In genomic region chr11:64008283-64008931, GRCh38 we compare ENCODE assay signal across 14 cellular contexts. TPM values are rescaled to one million over a fixed set of nuclear protein-coding genes. Genes with fewer than 3 reads are reported as not detected.
DNase-seq lines count a peak whose midpoint lies in the region; ATAC-seq, FAIRE-seq and TF ChIP-seq lines count a peak whose summit lies in the region.
"Had no signal": no experiment of that assay in that cellular context is flagged by ENCODE, and none has a peak within 500 bp of the region (broad histone marks: within the 10 kb centered on the region; RNA-seq: fewer than 3 reads in every experiment).

No MANE protein-coding gene starts in this region.

- peak overlapping the region; percentile 74 for H2AFZ ChIP-seq in astrocyte (ENCODE audit: low read depth, low read length)

- peaks cover 53% of the 10 kb centered on the region for H3K27me3 Mint-ChIP-seq in astrocyte (ENCODE audit: low read depth, unreplicated experiment)

- H3K9ac ChIP-seq in astrocyte (ENCODE audit: low read length), result no peak overlapping the region

- H3K4me3 Mint-ChIP-seq in astrocyte (ENCODE audit: unreplicated experiment), result no peak overlapping the region
- H3K4me3 Mint-ChIP-seq: activated CD4-positive, alpha-beta T cell treated with anti-CD3 and anti-CD28 coated beads, Interleukin-2, amount 10 ng/mL, durations not matched to agents 7 days and 5 days had no signal

- H3K4me1 ChIP-seq in cardiac muscle cell (ENCODE audit: low read depth) (peaks cover 4% of the 10 kb centered on the region), astrocyte (ENCODE audit: insufficient read depth, low read length) (peaks cover 13% of the 10 kb centered on the region), mesodermal cell (ENCODE audit: control insufficient read depth, insufficient read depth, low read length, poor library complexity, severe bottlenecking) (peaks cover 12% of the 10 kb centered on the region), testis (peaks cover 15% of the 10 kb centered on the region)

- H3K9me3 Mint-ChIP-seq in astrocyte (ENCODE audit: unreplicated experiment), result peaks cover 2% of the 10 kb centered on the region

- no peaks in the 10 kb centered on the region for H3K9me3 ChIP-seq in cardiac muscle cell (ENCODE audit: low read depth)
- no peaks in the 10 kb centered on the region for H3K9me3 ChIP-seq in astrocyte (ENCODE audit: insufficient read depth, low read depth, low read length)
- H3K9me3 ChIP-seq in mesodermal cell (ENCODE audit: control insufficient read depth, low read length), result peaks cover 12% of the 10 kb centered on the region
- no peaks in the 10 kb centered on the region for H3K9me3 ChIP-seq in testis
- H3K9me3 ChIP-seq: left lung had no signal

- no peak for ATAC-seq in left ventricle myocardium superior
- no peak for ATAC-seq in GM18519 (IDR thresholded peaks at IDR 0.05; ENCODE audit: low FRiP score, unreplicated experiment)

- peak overlapping the region; percentile 89 for H3K4me2 ChIP-seq in astrocyte (ENCODE audit: low read length)

- H3K4me1 Mint-ChIP-seq in astrocyte (ENCODE audit: low read depth, unreplicated experiment), result peaks cover 5% of the 10 kb centered on the region

- H3K27ac ChIP-seq in cardiac muscle cell (peak overlapping the region; percentile 63), astrocyte (ENCODE audit: low read depth, low read length) (no peak overlapping the region), mesodermal cell (ENCODE audit: low read depth, low read length, severe bottlenecking) (no peak overlapping the region), testis (peak overlapping the region; percentile 49 to 71)
- H3K27ac ChIP-seq: left lung had no signal

- TF ChIP-seq CTCF in cardiac muscle cell (IDR thresholded peaks at IDR 0.05; ENCODE audit: low read depth, low read length) (no peak), astrocyte (IDR thresholded peaks at IDR 0.05; ENCODE audit: insufficient read depth, low read depth, low read length) (no peak), testis (IDR thresholded peaks at IDR 0.05) (no peak)

- no peaks in the 10 kb centered on the region for H3K79me2 ChIP-seq in astrocyte (ENCODE audit: insufficient read depth, low read length)

- no peak overlapping the region for H3K27ac Mint-ChIP-seq in astrocyte (ENCODE audit: unreplicated experiment)
- H3K27ac Mint-ChIP-seq: activated CD4-positive, alpha-beta T cell treated with anti-CD3 and anti-CD28 coated beads, Interleukin-2, amount 10 ng/mL, durations not matched to agents 7 days and 5 days had no signal

- peaks cover 3% of the 10 kb centered on the region for H3K36me3 Mint-ChIP-seq in astrocyte (ENCODE audit: low read depth, unreplicated experiment)

- peaks cover 13% of the 10 kb centered on the region for H4K20me1 ChIP-seq in astrocyte (ENCODE audit: insufficient read depth, low read length)

- WGBS in mesodermal cell (ENCODE audit: insufficient coverage in 2 of 2), 2 experiments, result 88 to 90% methylated on average over 18 to 21 of the region's 27 CpGs
- WGBS in testis, 2 donors, result 78 to 79% methylated on average over 25 to 27 of the region's 27 CpGs

- TF ChIP-seq POLR2A in testis (IDR thresholded peaks at IDR 0.05), result no peak

- no peak for DNase-seq in cardiac muscle cell (ENCODE audit: low read depth in 1 of 2, low spot score in 1 of 2)
- DNase-seq in left ventricle myocardium superior, result no peak
- no peak for DNase-seq in astrocyte (ENCODE audit: low read depth)
- no peak for DNase-seq in testis
- DNase-seq in central memory CD4-positive, alpha-beta T cell, result no peak
- DNase-seq in DMS53 (lab: John Stamatoyannopoulos, UW), result no peak
- DNase-seq: activated CD4-positive, alpha-beta T cell treated with anti-CD3 and anti-CD28 coated beads, Interleukin-2, amount 10 ng/mL, durations not matched to agents 7 days and 5 days; Kasumi-1; NCI-H2081; NK-92 treated with Interleukin-12 subunit alpha and Interleukin-12 subunit beta, amount 100 ng/mL, for 24 hours had no signal

- H3K36me3 ChIP-seq in cardiac muscle cell, result no peaks in the 10 kb centered on the region
- H3K36me3 ChIP-seq in astrocyte (ENCODE audit: insufficient read depth, low read length), result no peaks in the 10 kb centered on the region
- no peaks in the 10 kb centered on the region for H3K36me3 ChIP-seq in mesodermal cell (ENCODE audit: control insufficient read depth, insufficient read depth, low read length)
- H3K36me3 ChIP-seq in testis (ENCODE audit: low read depth, missing control alignments), result no peaks in the 10 kb centered on the region
- H3K36me3 ChIP-seq: left lung had no signal

- FAIRE-seq in astrocyte (lab: Jason Lieb, UNC), result no peak

- H3K4me3 ChIP-seq in cardiac muscle cell, result no peak overlapping the region
- H3K4me3 ChIP-seq in astrocyte (ENCODE audit: insufficient read depth, low read depth, low read length), result no peak overlapping the region
- peak overlapping the region; percentile 16 for H3K4me3 ChIP-seq in mesodermal cell (ENCODE audit: extremely low read depth, insufficient read depth, low read length, poor library complexity, severe bottlenecking)
- H3K4me3 ChIP-seq in testis, result no peak overlapping the region

- intact Hi-C loops in left ventricle myocardium superior (cut with micrococcal nuclease) (no loop called here), testis (cut with DNase I; ENCODE audit: low total_unique reads) (no loop called here)

- peaks cover 17% of the 10 kb centered on the region for H3K27me3 ChIP-seq in cardiac muscle cell
- no peaks in the 10 kb centered on the region for H3K27me3 ChIP-seq in astrocyte (ENCODE audit: insufficient read depth, low read length)
- no peaks in the 10 kb centered on the region for H3K27me3 ChIP-seq in testis

RNA-seq across cellular contexts. Expression of gene OTUB1, which starts 22.2 kb away (rescaled TPM):
- 119 and 183 TPM in 2 replicates for total RNA-seq in cardiac muscle cell
- polyA plus RNA-seq in cardiac muscle cell, result 226 and 269 TPM in 2 replicates
- 54.4 TPM for total RNA-seq in left ventricle myocardium superior
- total RNA-seq in astrocyte, result 77.9 and 78.5 TPM in 2 replicates
- 131 TPM for polyA plus RNA-seq in mesodermal cell (2013, experiment 1 of 2)
- polyA plus RNA-seq in mesodermal cell (2013, experiment 2 of 2), result 108 TPM
- 100 to 1,000 TPM; 121 to 145 TPM for total RNA-seq in testis
- polyA plus RNA-seq in testis (ENCODE audit: insufficient read depth, low read depth, low replicate concordance), result 115 TPM

RNA-seq across cellular contexts. Expression of gene FLRT1, which starts 27.3 kb away (rescaled TPM):
- total RNA-seq in cardiac muscle cell (0.53 and 0.69 TPM in 2 replicates), left ventricle myocardium superior (0.45 TPM), astrocyte (0.20 and 0.41 TPM in 2 replicates), testis (under 1 TPM; 0.74 to 0.79 TPM)
- polyA plus RNA-seq in cardiac muscle cell (0.92 and 2.9 TPM in 2 replicates), testis (ENCODE audit: insufficient read depth, low read depth, low replicate concordance) (0.67 TPM)
- 0.63 TPM for polyA plus RNA-seq in mesodermal cell (2013, experiment 1 of 2)
- 0.51 TPM for polyA plus RNA-seq in mesodermal cell (2013, experiment 2 of 2)
- total RNA-seq: activated CD4-positive, alpha-beta T cell treated with anti-CD3 and anti-CD28 coated beads, Interleukin-2, amount 10 ng/mL, durations not matched to agents 7 days and 5 days; Daoy had no signal

RNA-seq across cellular contexts. Expression of gene COX8A, which starts 34.0 kb away (rescaled TPM):
- total RNA-seq in cardiac muscle cell (712 and 1,446 TPM in 2 replicates), left ventricle myocardium superior (1,107 TPM), astrocyte (274 and 289 TPM in 2 replicates), testis (100 to 1,000 TPM; 438 to 536 TPM)
- polyA plus RNA-seq in cardiac muscle cell (789 and 1,014 TPM in 2 replicates), testis (ENCODE audit: insufficient read depth, low read depth, low replicate concordance) (212 TPM)
- polyA plus RNA-seq in mesodermal cell (2013, experiment 1 of 2), result 375 TPM
- polyA plus RNA-seq in mesodermal cell (2013, experiment 2 of 2), result 310 TPM

Comparison
In these comparisons a context has a peak if more than half of its experiments do, and no peak if none do; other contexts are left out.
1. H3K27ac ChIP-seq: peak in cardiac muscle cell (single experiment) and testis (2 of 2); none in astrocyte (single experiment) and mesodermal cell (single experiment).